8 cellular contexts compared by ENCODE assay signal in the genomic region with DNA sequence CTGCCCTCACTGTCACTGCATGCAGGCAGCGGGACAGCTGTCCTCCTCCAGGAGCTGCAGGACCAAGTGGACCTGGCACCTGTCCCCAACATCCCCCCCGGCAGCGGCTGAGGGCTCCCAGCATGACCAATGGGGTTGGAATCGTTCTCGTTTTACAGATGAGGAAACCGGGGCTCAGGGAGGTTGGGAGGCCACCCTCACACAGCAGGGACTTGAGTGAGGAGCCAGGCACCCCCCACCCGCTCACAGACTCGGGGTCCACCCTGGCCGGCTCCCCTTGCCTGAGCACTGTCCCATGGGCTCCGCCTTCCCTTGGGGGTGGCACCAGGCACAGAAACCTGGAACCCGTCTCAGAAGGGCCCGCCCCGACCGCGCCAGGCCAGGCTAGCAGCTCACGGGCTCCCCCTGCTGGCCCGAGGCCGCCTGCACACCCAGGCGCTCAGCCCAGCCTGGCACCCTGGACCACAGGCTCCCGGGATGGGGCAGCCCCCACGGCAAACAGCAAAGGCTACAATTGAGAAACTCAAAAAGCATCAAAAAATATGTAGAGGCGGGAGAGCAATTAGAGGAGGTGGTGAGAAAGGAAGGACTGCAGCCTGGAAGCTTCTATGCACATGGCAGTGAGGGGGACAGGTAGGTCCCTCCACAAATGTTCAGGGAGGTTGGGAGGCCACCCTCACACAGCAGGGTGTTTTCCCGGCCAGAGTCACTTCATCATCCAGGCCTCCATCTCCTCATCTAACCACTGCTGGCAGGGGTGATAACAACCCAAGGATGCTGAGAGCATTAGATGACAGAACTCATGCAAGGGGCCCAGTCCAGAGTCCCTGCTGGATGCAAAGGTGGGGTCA. TPM values are rescaled to one million over a fixed set of nuclear protein-coding genes. Genes with fewer than 3 reads are reported as not detected.
DNase-seq lines count a peak whose midpoint lies in the region; ATAC-seq and TF ChIP-seq lines count a peak whose summit lies in the region.

No MANE protein-coding gene starts in this region.

- H3K14ac ChIP-seq in neuronal stem cell (ENCODE audit: low read length) = peak overlapping the region; percentile 14

- TF ChIP-seq EP300 in suprapubic skin (IDR thresholded peaks at IDR 0.05) = no peak

- peak; percentile 99 for TF ChIP-seq CTCF in OCI-LY1 (IDR thresholded peaks at IDR 0.05; ENCODE audit: low read length)
- TF ChIP-seq CTCF in fibroblast of mammary gland (conservative IDR thresholded peaks at IDR 0.05; ENCODE audit: control insufficient read depth, insufficient read depth, low read depth, low read length) = peak; percentile 68
- peak; percentile 92 to 100 for TF ChIP-seq CTCF in suprapubic skin (IDR thresholded peaks at IDR 0.05)

- H2AK5ac ChIP-seq in neuronal stem cell (ENCODE audit: low read depth, low read length) = peak overlapping the region; percentile 94

- peak overlapping the region; percentile 21; the same call in 1 of the 2 replicates for H3K4me2 ChIP-seq in OCI-LY1 (ENCODE audit: low read length)
- H3K4me2 ChIP-seq in neuronal stem cell (ENCODE audit: insufficient read depth, low read length, poor library complexity, severe bottlenecking) = no peak overlapping the region

- no peaks in the 10 kb centered on the region for H3K79me1 ChIP-seq in neuronal stem cell (ENCODE audit: low read depth, low read length)

- DNase-seq in GDM1 (lab: John Stamatoyannopoulos, UW) (peak; percentile 45), fibroblast of mammary gland (ENCODE audit: low read depth) (peak; percentile 21), neuronal stem cell (ENCODE audit: low spot score) (peak; percentile 54), suprapubic skin (ENCODE audit: low spot score in 2 of 2) (no peak)
- peak; percentile 81 for DNase-seq in activated T-cell treated with anti-CD3 and anti-CD28 coated beads, Interleukin-2, amount 50 U/mL, for 1 hour

- no peaks in the 10 kb centered on the region for H3K9me3 ChIP-seq in OCI-LY1 (ENCODE audit: low read length)
- H3K9me3 ChIP-seq in neuronal stem cell (replicated peaks in 1 of 2; ENCODE audit: control insufficient read depth in 2 of 2, insufficient read depth in 1 of 2, low read depth in 1 of 2, low read length in 2 of 2) = no peaks in the 10 kb centered on the region
- H3K9me3 ChIP-seq in suprapubic skin = no peaks in the 10 kb centered on the region

- WGBS in neuronal stem cell (ENCODE audit: extremely low coverage in 2 of 2, insufficient read length in 2 of 2, insufficient replicate concordance in 1 of 2), 2 donors = no CpG with 5 or more reads among the region's 23 CpGs
- WGBS in suprapubic skin = 5% methylated on average over 5 of the region's 23 CpGs

- H3K27ac ChIP-seq in OCI-LY1 (ENCODE audit: low read depth, low read length, poor library complexity, severe bottlenecking) (no peak overlapping the region), neuronal stem cell (replicated peaks; ENCODE audit: low read length) (no peak overlapping the region), suprapubic skin (no peak overlapping the region)

- H3K9ac ChIP-seq in OCI-LY1 (ENCODE audit: low read length) (no peak overlapping the region), neuronal stem cell (ENCODE audit: low read depth, low read length, poor library complexity) (peak overlapping the region; percentile 12)

- H2BK5ac ChIP-seq in neuronal stem cell (ENCODE audit: low read length) = peak overlapping the region; percentile 39

- H3F3A ChIP-seq in OCI-LY1 (ENCODE audit: insufficient read depth, low read length) = no peaks in the 10 kb centered on the region

- peak overlapping the region; percentile 49 for H2BK15ac ChIP-seq in neuronal stem cell (ENCODE audit: low read length)

- no peaks in the 10 kb centered on the region for H3K4me1 ChIP-seq in OCI-LY1 (ENCODE audit: insufficient read depth, low read length, severe bottlenecking)
- peaks cover 5 to 19% of the 10 kb centered on the region in 2 donors for H3K4me1 ChIP-seq in neuronal stem cell (ENCODE audit: control insufficient read depth in 2 of 2, insufficient read depth in 1 of 2, low read depth in 1 of 2, low read length in 2 of 2)
- H3K4me1 ChIP-seq in suprapubic skin = peaks cover 25% of the 10 kb centered on the region

- TF ChIP-seq POLR2A in suprapubic skin (IDR thresholded peaks at IDR 0.05) = no peak

- ATAC-seq in HG02870 (IDR thresholded peaks at IDR 0.05; ENCODE audit: unreplicated experiment) (peak; percentile 69), GM19467 (IDR thresholded peaks at IDR 0.05; ENCODE audit: unreplicated experiment) (no peak)

- H2BK120ac ChIP-seq in neuronal stem cell (ENCODE audit: low read depth, low read length) = no peak overlapping the region

- H3K4ac ChIP-seq in neuronal stem cell (ENCODE audit: low read length) = no peak overlapping the region

- H3K4me3 ChIP-seq in OCI-LY1 (ENCODE audit: low read depth, low read length, poor library complexity, severe bottlenecking) (no peak overlapping the region), fibroblast of mammary gland (ENCODE audit: control insufficient read depth, low read depth, low read length) (no peak overlapping the region), neuronal stem cell (ENCODE audit: low read length in 2 of 2) (peak overlapping the region in 1 of 2 donors; percentile 2), suprapubic skin (no peak overlapping the region)

- H3K27me3 ChIP-seq in OCI-LY1 (ENCODE audit: insufficient read depth, low read length) = peaks cover 21% of the 10 kb centered on the region; the same call in 1 of the 2 replicates
- H3K27me3 ChIP-seq in neuronal stem cell (ENCODE audit: control insufficient read depth in 3 of 3, insufficient read depth in 3 of 3, low read depth in 1 of 3, low read length in 3 of 3) = no peaks in the 10 kb centered on the region
- H3K27me3 ChIP-seq in suprapubic skin = no peaks in the 10 kb centered on the region

- peak overlapping the region; percentile 44 for H3K23ac ChIP-seq in neuronal stem cell (ENCODE audit: low read depth, low read length, poor library complexity)

- peak overlapping the region; percentile 65 for H3K18ac ChIP-seq in neuronal stem cell (ENCODE audit: low read length)

- H4K91ac ChIP-seq in neuronal stem cell (ENCODE audit: low read depth, low read length, poor library complexity) = no peak overlapping the region

- no peaks in the 10 kb centered on the region for H4K20me1 ChIP-seq in OCI-LY1 (ENCODE audit: insufficient read depth, low read length)

- no peak overlapping the region for H4K8ac ChIP-seq in neuronal stem cell (ENCODE audit: low read depth, low read length)

- H2BK12ac ChIP-seq in neuronal stem cell (ENCODE audit: low read length) = no peak overlapping the region

- no peaks in the 10 kb centered on the region for H3K9me2 ChIP-seq in OCI-LY1 (ENCODE audit: low read depth, low read length)

- H2AFZ ChIP-seq in OCI-LY1 (ENCODE audit: low read length) = no peak overlapping the region
- peak overlapping the region; percentile 32 for H2AFZ ChIP-seq in neuronal stem cell (ENCODE audit: low read length)

- no peaks in the 10 kb centered on the region for H3K36me3 ChIP-seq in OCI-LY1 (ENCODE audit: insufficient read depth, low read length)
- H3K36me3 ChIP-seq in neuronal stem cell (replicated peaks in 1 of 2; ENCODE audit: control insufficient read depth in 2 of 2, insufficient read depth in 2 of 2, low read length in 2 of 2) = no peaks in the 10 kb centered on the region
- no peaks in the 10 kb centered on the region for H3K36me3 ChIP-seq in suprapubic skin

- H3K79me2 ChIP-seq in OCI-LY1 (ENCODE audit: insufficient read depth, low read length) = no peaks in the 10 kb centered on the region

RNA-seq across cellular contexts. Expression of gene MACROD1, which starts 12.8 kb away (rescaled TPM):
- polyA plus RNA-seq in neuronal stem cell (2013, experiment 1 of 2) = 20.5 TPM
- 20.6 TPM for polyA plus RNA-seq in neuronal stem cell (2013, experiment 2 of 2)
- 10 to 100 TPM; 29.2 to 64.6 (median 46.2) TPM for total RNA-seq in suprapubic skin

RNA-seq across cellular contexts. Expression of gene STIP1, which starts 32.9 kb away (rescaled TPM):
- 160 TPM for polyA plus RNA-seq in neuronal stem cell (2013, experiment 1 of 2)
- 156 TPM for polyA plus RNA-seq in neuronal stem cell (2013, experiment 2 of 2)
- total RNA-seq in suprapubic skin = 10 to 100 TPM; 47.1 to 93.9 (median 87.4) TPM

RNA-seq across cellular contexts. Expression of gene FERMT3, which starts 53.5 kb away (rescaled TPM):
- polyA plus RNA-seq in neuronal stem cell (2013, experiment 1 of 2) = 0.32 TPM
- polyA plus RNA-seq in neuronal stem cell (2013, experiment 2 of 2) = 0.44 TPM
- total RNA-seq in suprapubic skin = 10 to 100 TPM in 2 of 4 donors, 1 to 10 TPM in 2; 4.7 to 22.2 (median 8.2) TPM

Comparison
In these comparisons a context has a peak if more than half of its experiments do, and no peak if none do; other contexts are left out.
1. DNase-seq: peak in GDM1 (single experiment), activated T-cell treated with anti-CD3 and anti-CD28 coated beads, Interleukin-2, amount 50 U/mL, for 1 hour (single experiment), fibroblast of mammary gland (single experiment) and neuronal stem cell (single experiment); none in suprapubic skin (0 of 2).
2. Peak in every context shown above with its lines, with median percentiles within 50 percentile points of each other: CTCF ChIP-seq.